ENCODE assay signal across 30 cellular contexts in genomic region chr10:117550042-117550441, GRCh38. TPM values are rescaled to one million over a fixed set of nuclear protein-coding genes. Genes with fewer than 3 reads are reported as not detected.
"Had no signal": no experiment of that assay in that cellular context is flagged by ENCODE, and none has a peak within 500 bp of the region (broad histone marks: within the 10 kb centered on the region; RNA-seq: fewer than 3 reads in every experiment).

No MANE protein-coding gene starts in this region.

- H3K4me1 ChIP-seq: parathyroid adenoma, SJSA1 had no signal

- H3K4me3 ChIP-seq: esophagus squamous epithelium, sigmoid colon, SJSA1, smooth muscle cell, testis had no signal

- H3K9me3 ChIP-seq: esophagus squamous epithelium, sigmoid colon, SJSA1, testis had no signal

- H3K79me2 ChIP-seq: parathyroid adenoma had no signal

- ATAC-seq: activated CD4-positive, alpha-beta T cell treated with anti-CD3 and anti-CD28 coated beads for 36 hours; activated T-cell treated with anti-CD3 and anti-CD28 coated beads, Interleukin-2, amount 50 U/mL, for 72 hours; left ventricle myocardium superior; natural killer cell had no signal

- H3K27ac ChIP-seq: brain microvascular endothelial cell, esophagus squamous epithelium, parathyroid adenoma, sigmoid colon, SJSA1, testis had no signal

- H3K9me3 Mint-ChIP-seq: activated B cell treated with CpG ODN at 0.5 μM for 24 hours; activated naive CD4-positive, alpha-beta T cell treated with anti-CD3 and anti-CD28 coated beads for 36 hours; activated T-cell treated with anti-CD3 and anti-CD28 coated beads, Interleukin-2, amount 50 U/mL, for 72 hours; natural killer cell had no signal

- H3K4me2 ChIP-seq: smooth muscle cell had no signal

- H3K4me3 Mint-ChIP-seq: activated B cell treated with CpG ODN at 0.5 μM for 24 hours; activated CD4-positive, alpha-beta T cell treated with anti-CD3 and anti-CD28 coated beads for 36 hours; activated naive CD4-positive, alpha-beta T cell treated with anti-CD3 and anti-CD28 coated beads for 36 hours; activated naive CD8-positive, alpha-beta T cell treated with anti-CD3 and anti-CD28 coated beads, Interleukin-2, amount 10 ng/mL, durations not matched to agents 7 days and 5 days; activated T-cell treated with anti-CD3 and anti-CD28 coated beads, Interleukin-2, amount 50 U/mL, for 72 hours; immature natural killer cell; natural killer cell had no signal

- H3K36me3 Mint-ChIP-seq: immature natural killer cell, natural killer cell had no signal

- H2AFZ ChIP-seq: parathyroid adenoma had no signal

- H3K27ac Mint-ChIP-seq: activated B cell treated with CpG ODN at 0.5 μM for 24 hours; activated CD4-positive, alpha-beta T cell treated with anti-CD3 and anti-CD28 coated beads for 36 hours; activated naive CD4-positive, alpha-beta T cell treated with anti-CD3 and anti-CD28 coated beads for 36 hours; activated naive CD8-positive, alpha-beta T cell treated with anti-CD3 and anti-CD28 coated beads, Interleukin-2, amount 10 ng/mL, durations not matched to agents 7 days and 5 days; activated T-cell treated with anti-CD3 and anti-CD28 coated beads, Interleukin-2, amount 50 U/mL, for 72 hours; immature natural killer cell; natural killer cell had no signal

- DNase-seq: activated B cell treated with CpG ODN at 0.5 μM for 24 hours; activated CD4-positive, alpha-beta T cell treated with anti-CD3 and anti-CD28 coated beads for 36 hours; activated CD4-positive, alpha-beta T cell treated with anti-CD3 and anti-CD28 coated beads, Interleukin-2, amount 50 U/mL, for 4 hours; activated effector memory CD4-positive, alpha-beta T cell treated with Interleukin-2 at 50 U/mL for 16 hours; activated naive CD4-positive, alpha-beta T cell treated with anti-CD3 and anti-CD28 coated beads for 36 hours; activated naive CD8-positive, alpha-beta T cell treated with anti-CD3 and anti-CD28 coated beads, Interleukin-2, amount 10 ng/mL, durations not matched to agents 7 days and 5 days; activated T-cell treated with anti-CD3 and anti-CD28 coated beads, Interleukin-2, amount 50 U/mL, for 72 hours; brain microvascular endothelial cell; central memory CD4-positive, alpha-beta T cell; esophagus squamous epithelium; immature natural killer cell; kidney glomerular epithelial cell; left ventricle myocardium superior; mammary epithelial cell; midbrain; natural killer cell; nucleus accumbens; sigmoid colon; stimulated activated CD4-positive, alpha-beta T cell treated with anti-CD3 and anti-CD28 coated beads, Interleukin-15, amount 100 ng/mL, for 24 hours; stimulated activated CD4-positive, alpha-beta T cell treated with anti-CD3 and anti-CD28 coated beads, Interleukin-4, amount 100 ng/mL, for 1 hour; stimulated activated naive CD4-positive, alpha-beta T cell; T-helper 1 cell; testis; trophoblast cell had no signal

- H3K36me3 ChIP-seq: brain microvascular endothelial cell, esophagus squamous epithelium, sigmoid colon, SJSA1 had no signal

- H3K27me3 ChIP-seq: testis had no signal

RNA-seq across cellular contexts. Expression of gene EMX2, which starts 7.5 kb away (rescaled TPM):
- total RNA-seq: activated B cell treated with CpG ODN at 0.5 μM for 24 hours; activated CD4-positive, alpha-beta T cell treated with anti-CD3 and anti-CD28 coated beads for 36 hours; activated CD8-positive, alpha-beta memory T cell treated with anti-CD3 and anti-CD28 coated beads for 36 hours; activated naive CD4-positive, alpha-beta T cell treated with anti-CD3 and anti-CD28 coated beads for 36 hours; activated naive CD8-positive, alpha-beta T cell treated with anti-CD3 and anti-CD28 coated beads, Interleukin-2, amount 10 ng/mL, durations not matched to agents 7 days and 5 days; activated T-cell treated with anti-CD3 and anti-CD28 coated beads, Interleukin-2, amount 50 U/mL, for 72 hours; dermis microvascular lymphatic vessel endothelial cell; mammary epithelial cell; natural killer cell; pulmonary artery endothelial cell had no signal
- polyA plus RNA-seq: immature natural killer cell, mammary epithelial cell, sigmoid colon, smooth muscle cell had no signal
